In genomic region chr2:25690058-25690457, GRCh38 we compare ENCODE assay signal across 17 cellular contexts. TPM values are rescaled to one million over a fixed set of nuclear protein-coding genes. Genes with fewer than 3 reads are reported as not detected.
DNase-seq lines count a peak whose midpoint lies in the region; ATAC-seq and TF ChIP-seq lines count a peak whose summit lies in the region.
"Had no signal": no experiment of that assay in that cellular context is flagged by ENCODE, and none has a peak within 500 bp of the region (broad histone marks: within the 10 kb centered on the region; RNA-seq: fewer than 3 reads in every experiment).

No MANE protein-coding gene starts in this region.

- no peak for DNase-seq in activated CD4-positive, alpha-beta T cell treated with anti-CD3 and anti-CD28 coated beads for 36 hours
- no peak for DNase-seq in activated CD4-positive, alpha-beta T cell treated with anti-CD3 and anti-CD28 coated beads for 1 hour
- DNase-seq in NB4 (ENCODE audit: low read depth) (peak; percentile 30), fibroblast of pulmonary artery (ENCODE audit: low read depth) (peak; percentile 8), stomach (peak; percentile 25), SIG-M5 treated with dmso at 0.1 percent for 504 hours (lab: John Stamatoyannopoulos, UW; ENCODE audit: unreplicated experiment) (no peak), iPS-NIHi11 (ENCODE audit: low spot score) (no peak)
- DNase-seq: activated naive CD4-positive, alpha-beta T cell treated with Interleukin-2 at 50 U/mL for 16 hours; KBM-7; kidney glomerular epithelial cell; NCI-H1694 treated with DMSO at 0.1 percent for 48 hours; NCI-H748 treated with DMSO at 0.1 percent for 48 hours had no signal

- H3K27ac Mint-ChIP-seq in activated CD4-positive, alpha-beta T cell treated with anti-CD3 and anti-CD28 coated beads for 36 hours, result no peak overlapping the region

- H3K4me3 ChIP-seq in NB4 (ENCODE audit: low read depth, low read length) (no peak overlapping the region), fibroblast of pulmonary artery (replicated peaks; ENCODE audit: low read depth, low read length) (no peak overlapping the region), stomach (no peak overlapping the region)
- H3K4me3 ChIP-seq: cardiac muscle cell, gastroesophageal sphincter, thoracic aorta had no signal

- no peaks in the 10 kb centered on the region for H3K4me1 Mint-ChIP-seq in activated CD4-positive, alpha-beta T cell treated with anti-CD3 and anti-CD28 coated beads for 36 hours

- no peaks in the 10 kb centered on the region for H3K36me3 Mint-ChIP-seq in activated CD4-positive, alpha-beta T cell treated with anti-CD3 and anti-CD28 coated beads for 36 hours (ENCODE audit: low read depth)

- CTCF ChIA-PET in activated CD4-positive, alpha-beta T cell treated with anti-CD3 and anti-CD28 coated beads for 36 hours (lab: Charles Lee), result interaction anchor here (2.0 to 2.3 kb wide), 2 partner anchors 10 kb away, joined by 5 to 14 read pairs; no protein-coding TSS in a partner anchor

- H3K9me3 ChIP-seq in stomach, result no peaks in the 10 kb centered on the region
- H3K9me3 ChIP-seq: gastroesophageal sphincter, thoracic aorta had no signal

- no peak for TF ChIP-seq CTCF in NB4 (IDR thresholded peaks at IDR 0.05; ENCODE audit: low read depth, low read length)
- no peak for TF ChIP-seq CTCF in fibroblast of pulmonary artery (IDR thresholded peaks at IDR 0.05; ENCODE audit: low read length, missing control alignments)
- no peak for TF ChIP-seq CTCF in stomach (IDR thresholded peaks at IDR 0.05)

- peaks cover 0 to 5% (median 0%) of the 10 kb centered on the region in 3 donors for H3K27me3 ChIP-seq in stomach
- H3K27me3 ChIP-seq: cardiac muscle cell had no signal

- no peak overlapping the region for H3K4me3 Mint-ChIP-seq in activated CD4-positive, alpha-beta T cell treated with anti-CD3 and anti-CD28 coated beads for 36 hours

- no peak overlapping the region for H3K27ac ChIP-seq in stomach
- H3K27ac ChIP-seq: cardiac muscle cell, gastroesophageal sphincter, parathyroid adenoma, thoracic aorta had no signal

- H3K27me3 Mint-ChIP-seq in activated CD4-positive, alpha-beta T cell treated with anti-CD3 and anti-CD28 coated beads for 36 hours, result peaks cover 2% of the 10 kb centered on the region

- 9 to 57% (median 19%) methylated on average over 1 of the region's 1 CpG for WGBS in stomach, 5 donors

- TF ChIP-seq EP300 in stomach (IDR thresholded peaks at IDR 0.05), result no peak

- no peaks in the 10 kb centered on the region for H3K4me1 ChIP-seq in stomach
- H3K4me1 ChIP-seq: gastroesophageal sphincter, parathyroid adenoma had no signal

- TF ChIP-seq POLR2A in NB4 (IDR thresholded peaks at IDR 0.05; ENCODE audit: extremely low read depth, insufficient read length), result no peak
- TF ChIP-seq POLR2A in stomach (IDR thresholded peaks at IDR 0.05), result no peak

- H3K36me3 ChIP-seq in stomach, result no peaks in the 10 kb centered on the region
- H3K36me3 ChIP-seq: cardiac muscle cell, gastroesophageal sphincter, thoracic aorta had no signal

- POLR2A ChIA-PET in activated CD4-positive, alpha-beta T cell treated with anti-CD3 and anti-CD28 coated beads for 36 hours (lab: Charles Lee), result no interaction called here

- no peaks in the 10 kb centered on the region for H3K9me3 Mint-ChIP-seq in activated CD4-positive, alpha-beta T cell treated with anti-CD3 and anti-CD28 coated beads for 36 hours (ENCODE audit: low read depth)

- intact Hi-C loops in activated CD4-positive, alpha-beta T cell treated with anti-CD3 and anti-CD28 coated beads for 36 hours (cut with DNase I, micrococcal nuclease), result no loop called here
- intact Hi-C loops in stomach (cut with DNase I; ENCODE audit: low total_unique reads), result no loop called here

- ATAC-seq in activated CD4-positive, alpha-beta T cell treated with anti-CD3 and anti-CD28 coated beads for 36 hours, result peak; percentile 61
- ATAC-seq in HG03108 (IDR thresholded peaks at IDR 0.05; ENCODE audit: unreplicated experiment), result no peak
- ATAC-seq: gastroesophageal sphincter had no signal

RNA-seq across cellular contexts. Expression of gene DTNB, which starts 16.7 kb away (rescaled TPM):
- 10 to 100 TPM; 17.1 to 33.5 TPM for total RNA-seq in activated CD4-positive, alpha-beta T cell treated with anti-CD3 and anti-CD28 coated beads for 36 hours
- 10 to 100 TPM; 10.5 to 70.0 (median 16.5) TPM for total RNA-seq in stomach
- 10 to 100 TPM; 23.1 to 69.5 (median 44.4) TPM for polyA plus RNA-seq in stomach

Comparison
In these comparisons a context has a peak if more than half of its experiments do, and no peak if none do; other contexts are left out.
1. DNase-seq: peak in NB4 (single experiment), fibroblast of pulmonary artery (single experiment) and stomach (single experiment); none in activated CD4-positive, alpha-beta T cell treated with anti-CD3 and anti-CD28 coated beads for 36 hours (single experiment), activated CD4-positive, alpha-beta T cell treated with anti-CD3 and anti-CD28 coated beads for 1 hour (single experiment), SIG-M5 treated with dmso at 0.1 percent for 504 hours (single experiment) and iPS-NIHi11 (single experiment).